ENCODE assay signal across 16 cellular contexts in genomic region chr9:136346157-136346481, GRCh38. TPM values are rescaled to one million over a fixed set of nuclear protein-coding genes. Genes with fewer than 3 reads are reported as not detected.
DNase-seq lines count a peak whose midpoint lies in the region; ATAC-seq, FAIRE-seq and TF ChIP-seq lines count a peak whose summit lies in the region.
"Had no signal": no experiment of that assay in that cellular context is flagged by ENCODE, and none has a peak within 500 bp of the region (broad histone marks: within the 10 kb centered on the region; RNA-seq: fewer than 3 reads in every experiment).

No MANE protein-coding gene starts in this region.

- WGBS in A549 (ENCODE audit: missing lambda C conversion rate) = 73% methylated on average over 10 of the region's 10 CpGs

- H2AFZ ChIP-seq in PC-9 (no peak overlapping the region), parathyroid adenoma (peak overlapping the region; percentile 66)

- H3K4me1 ChIP-seq in A549 (peaks cover 8% of the 10 kb centered on the region; the same call in 2 of the 3 replicates), PC-9 (replicated peaks; ENCODE audit: insufficient read depth) (peaks cover 7% of the 10 kb centered on the region; the same call in 1 of the 2 replicates), parathyroid adenoma (peaks cover 5% of the 10 kb centered on the region)

- ATAC-seq in A549 (no peak; a peak in 2 of 6 replicates), esophagus mucosa (peak; percentile 2), GM19324 (IDR thresholded peaks at IDR 0.05; ENCODE audit: low FRiP score, unreplicated experiment) (no peak), HG02938 (IDR thresholded peaks at IDR 0.05; ENCODE audit: unreplicated experiment) (no peak)

- CTCF ChIA-PET in A549 (lab: Yijun Ruan, JAX) = interaction anchor here (0.6 to 3.6 kb wide), 25 partner anchors 10 to 747 kb away, joined by 3 to 19 read pairs (median 4); partner anchors contain the start of genes CCDC187 and DNLZ
- CTCF ChIA-PET in PC-9 (lab: Charles Lee) = interaction anchor here (0.6 to 1.6 kb wide), 11 partner anchors 9 to 650 kb away, joined by 3 to 19 read pairs (median 5); partner anchors contain the start of genes CLIC3 and DNLZ

- FAIRE-seq in A549 (lab: Jason Lieb, UNC) = no peak
- FAIRE-seq: D721Med had no signal

- no peaks in the 10 kb centered on the region for H3K27me3 ChIP-seq in PC-9 (ENCODE audit: insufficient read depth, low read depth)
- H3K27me3 ChIP-seq in parathyroid adenoma (ENCODE audit: control insufficient read depth, insufficient read depth, low read length) = no peaks in the 10 kb centered on the region

- DNase-seq in A549 (ENCODE audit: low read depth in 1 of 2, low spot score in 1 of 2) (no peak), PC-9 (no peak), Kasumi-1 (lab: John Stamatoyannopoulos, UW) (no peak), NK-92 (lab: John Stamatoyannopoulos, UW; ENCODE audit: unreplicated experiment) (no peak)
- DNase-seq: activated CD4-positive, CD25-positive, alpha-beta regulatory T cell; activated CD8-positive, alpha-beta memory T cell treated with anti-CD3 and anti-CD28 coated beads, Interleukin-2, amount 50 U/mL, for 48 hours; activated naive CD4-positive, alpha-beta T cell treated with anti-CD3 and anti-CD28 coated beads, Interleukin-2, amount 50 U/mL, for 16 hours; Karpas-422; NCI-H146 had no signal

- H3K4me3 ChIP-seq in A549 (no peak overlapping the region), PC-9 (no peak overlapping the region), parathyroid adenoma (ENCODE audit: low read depth, low read length) (no peak overlapping the region)

- peaks cover 5% of the 10 kb centered on the region; the same call in 1 of the 2 replicates for H3F3A ChIP-seq in PC-9 (ENCODE audit: insufficient read depth, low read depth)

- intact Hi-C loops in PC-9 (cut with micrococcal nuclease; ENCODE audit: unreplicated experiment) = loop anchor here (1.0 to 10.0 kb wide), 3 partner anchors 17 to 139 kb away; partner anchors contain the start of genes DNLZ, SEC16A and SNAPC4

- H3K27ac ChIP-seq in A549 (peak overlapping the region in 1 of 2 experiments; percentile 73; a peak in 3 of 6 replicates), PC-9 (no peak overlapping the region), parathyroid adenoma (no peak overlapping the region)

- TF ChIP-seq CTCF in A549 (IDR thresholded peaks at IDR 0.05) (no peak; the same call in 2 of the 3 replicates), PC-9 (conservative IDR thresholded peaks at IDR 0.05) (peak; percentile 18; the same call in 1 of the 2 replicates), parathyroid adenoma (IDR thresholded peaks at IDR 0.05) (no peak)

- peak overlapping the region; percentile 21; the same call in 2 of the 3 replicates for H3K4me2 ChIP-seq in A549
- peak overlapping the region; percentile 62 for H3K4me2 ChIP-seq in PC-9
- peak overlapping the region; percentile 26 for H3K4me2 ChIP-seq in parathyroid adenoma (ENCODE audit: low read length)

- no TSS peak for BruUV-seq in PC-9 (replicated peaks; lab: Mats Ljungman, UMichigan)

- POLR2A ChIA-PET in A549 (lab: Yijun Ruan, JAX) = interaction anchor here (0.8 to 2.5 kb wide), 2 partner anchors 17 to 138 kb away, joined by 3 to 25 read pairs; partner anchors contain the start of gene DNLZ
- POLR2A ChIA-PET in PC-9 (lab: Charles Lee; ENCODE audit: unreplicated experiment) = interaction anchor here (0.6 to 1.3 kb wide), 3 partner anchors 17 to 49 kb away, joined by 3 to 11 read pairs (median 8); no protein-coding TSS in a partner anchor

- H3K9me2 ChIP-seq in PC-9 (ENCODE audit: insufficient read depth) = no peaks in the 10 kb centered on the region

- H4K20me1 ChIP-seq in PC-9 (ENCODE audit: insufficient read depth) = no peaks in the 10 kb centered on the region

- H3K9me3 ChIP-seq in A549 (no peaks in the 10 kb centered on the region), PC-9 (ENCODE audit: insufficient read depth, low read depth) (no peaks in the 10 kb centered on the region), parathyroid adenoma (ENCODE audit: control insufficient read depth, low read length) (no peaks in the 10 kb centered on the region)

- no peak for TF ChIP-seq RAD21 in A549 (conservative IDR thresholded peaks at IDR 0.05 in 1 of 2, IDR thresholded peaks at IDR 0.05 in 1 of 2)

- TF ChIP-seq POLR2A in A549 (IDR thresholded peaks at IDR 0.05; ENCODE audit: low read length) = no peak

- H3K9ac ChIP-seq in parathyroid adenoma = no peak overlapping the region

- no peaks in the 10 kb centered on the region for H3K79me2 ChIP-seq in PC-9 (ENCODE audit: low read depth)
- H3K79me2 ChIP-seq in parathyroid adenoma = no peaks in the 10 kb centered on the region

- TF ChIP-seq EP300 in A549 (IDR thresholded peaks at IDR 0.05) = no peak

- no peaks in the 10 kb centered on the region for H3K36me3 ChIP-seq in PC-9 (ENCODE audit: low read depth)
- H3K36me3 ChIP-seq in parathyroid adenoma (ENCODE audit: control insufficient read depth, insufficient read depth, low read length) = no peaks in the 10 kb centered on the region

TF ChIP-seq in A549, 52 proteins besides CTCF, POLR2A, EP300 and RAD21:
- TF ChIP-seq SMC3 (IDR thresholded peaks at IDR 0.05) (0 out of 3 replicates have a peak, but pooled peaks have one; percentile 1), ZC3H11A (IDR thresholded peaks at IDR 0.05) (no peak)

RNA-seq across cellular contexts. Expression of gene DNLZ, which starts 17.4 kb away (rescaled TPM):
- polyA plus RNA-seq in A549 (2011; rRNA removed) (5.1 and 8.0 TPM in 2 replicates), A549 (2017; fragmentation: RNase III; extraction: RNeasy Plus Mini Kit Qiagen cat#74134 plus additional on column Dnase treatment) (19.0 to 19.9 TPM (median 19.1 TPM) in 3 replicates)
- polyA plus RNA-seq in A549 (2012; cell fraction: cytosol; rRNA removed) = 48.0 and 53.1 TPM in 2 replicates
- polyA plus RNA-seq in A549 (2012; cell fraction: nucleus; rRNA removed) = 55.1 and 58.4 TPM in 2 replicates
- 2.1 and 2.4 TPM in 2 replicates for polyA minus RNA-seq in A549 (2011; rRNA and poly(A)+ RNA removed)
- total RNA-seq in PC-9 (2021) (9.1 and 19.1 TPM in 2 replicates), esophagus mucosa (12.1 TPM)

RNA-seq across cellular contexts. Expression of gene GPSM1, which starts 18.8 kb away (rescaled TPM):
- polyA plus RNA-seq in A549 (2011; rRNA removed) (2.1 TPM in 2 replicates), A549 (2017; fragmentation: RNase III; extraction: RNeasy Plus Mini Kit Qiagen cat#74134 plus additional on column Dnase treatment) (8.2 to 9.9 TPM (median 8.8 TPM) in 3 replicates)
- 6.5 and 10.5 TPM in 2 replicates for polyA plus RNA-seq in A549 (2012; cell fraction: cytosol; rRNA removed)
- 29.9 and 39.9 TPM in 2 replicates for polyA plus RNA-seq in A549 (2012; cell fraction: nucleus; rRNA removed)
- polyA minus RNA-seq in A549 (2011; rRNA and poly(A)+ RNA removed) = 1.8 and 2.7 TPM in 2 replicates
- total RNA-seq in PC-9 (2021) (5.5 and 9.5 TPM in 2 replicates), esophagus mucosa (1.2 TPM)

RNA-seq across cellular contexts. Expression of gene CARD9, which starts 27.4 kb away (rescaled TPM):
- polyA plus RNA-seq in A549 (2011; rRNA removed) (0.21 and 0.25 TPM in 2 replicates), A549 (2017; fragmentation: RNase III; extraction: RNeasy Plus Mini Kit Qiagen cat#74134 plus additional on column Dnase treatment) (0.94 to 1.2 TPM (median 0.94 TPM) in 3 replicates)
- polyA plus RNA-seq in A549 (2012; cell fraction: cytosol; rRNA removed) = 0.66 and 0.70 TPM in 2 replicates
- 3.4 and 5.5 TPM in 2 replicates for polyA plus RNA-seq in A549 (2012; cell fraction: nucleus; rRNA removed)
- 0.05 and 2.3 TPM in 2 replicates for polyA minus RNA-seq in A549 (2011; rRNA and poly(A)+ RNA removed)
- total RNA-seq in PC-9 (2021) (13.6 and 14.0 TPM in 2 replicates), esophagus mucosa (0.80 TPM)

RNA-seq across cellular contexts. Expression of gene CCDC187, which starts 42.2 kb away (rescaled TPM):
- under 0.01 and 0.03 TPM in 2 replicates for polyA plus RNA-seq in A549 (2011; rRNA removed)
- not detected in 2 replicates for polyA plus RNA-seq in A549 (2012; cell fraction: cytosol; rRNA removed)
- 0.02 and 0.04 TPM in 2 replicates for polyA plus RNA-seq in A549 (2012; cell fraction: nucleus; rRNA removed)
- 0.03 TPM in 1 of 3 replicates, not detected in the others for polyA plus RNA-seq in A549 (2017; fragmentation: RNase III; extraction: RNeasy Plus Mini Kit Qiagen cat#74134 plus additional on column Dnase treatment)
- 0.08 TPM in 1 of 2 replicates, not detected in the other for polyA minus RNA-seq in A549 (2011; rRNA and poly(A)+ RNA removed)
- total RNA-seq in PC-9 (2021) = 2.7 and 5.2 TPM in 2 replicates
- total RNA-seq in esophagus mucosa = not detected
- total RNA-seq: myocyte, pulmonary artery endothelial cell had no signal

RNA-seq across cellular contexts. Expression of gene SNAPC4, which starts 53.9 kb away (rescaled TPM):
- polyA plus RNA-seq in A549 (2011; rRNA removed) (2.7 and 3.1 TPM in 2 replicates), A549 (2017; fragmentation: RNase III; extraction: RNeasy Plus Mini Kit Qiagen cat#74134 plus additional on column Dnase treatment) (10.1 to 10.8 TPM (median 10.3 TPM) in 3 replicates)
- 5.2 and 6.4 TPM in 2 replicates for polyA plus RNA-seq in A549 (2012; cell fraction: cytosol; rRNA removed)
- polyA plus RNA-seq in A549 (2012; cell fraction: nucleus; rRNA removed) = 25.6 and 36.1 TPM in 2 replicates
- polyA minus RNA-seq in A549 (2011; rRNA and poly(A)+ RNA removed) = 4.5 and 4.6 TPM in 2 replicates
- total RNA-seq in PC-9 (2021) (13.3 and 14.4 TPM in 2 replicates), esophagus mucosa (3.7 TPM)
